ENCODE assay signal across 8 cellular contexts in genomic region chr1:53196485-53197271, GRCh38. TPM values are rescaled to one million over a fixed set of nuclear protein-coding genes. Genes with fewer than 3 reads are reported as not detected.
A peak's percentile ranks its signal among the peaks of the same experiment; 100 is the strongest.
DNase-seq lines count a peak whose midpoint lies in the region; ATAC-seq and TF ChIP-seq lines count a peak whose summit lies in the region.

Gene CPT2 (plus strand): TSS chr1:53196824. CDS start chr1:53196944, 120 bp downstream.

- TF ChIP-seq POLR2A in esophagus squamous epithelium (IDR thresholded peaks at IDR 0.05), result peak in 3 of 4 donors; percentile 45 to 99 (median 95)

- peak; percentile 97 for ATAC-seq in DND-41 (ENCODE audit: insufficient read depth, low read depth)

- H3K9ac ChIP-seq in DND-41 (ENCODE audit: low read depth, low read length) (peak within 1 kb of the TSS; percentile 92), GM23248 (peak within 1 kb of the TSS; percentile 98)

- peak; percentile 93 for DNase-seq in DND-41
- peak; percentile 98 for DNase-seq in GM23248
- peak; percentile 86 for DNase-seq in LHCN-M2 (ENCODE audit: low read depth)
- peak; percentile 94 for DNase-seq in RPMI7951 (ENCODE audit: low read depth)
- DNase-seq in activated T-helper 1 cell treated with Interleukin-2 at 50 U/mL for 16 hours (ENCODE audit: low read depth), result peak; percentile 88
- DNase-seq in esophagus squamous epithelium (lab: John Stamatoyannopoulos, UW), result peak; percentile 75
- DNase-seq in myocyte (ENCODE audit: low read depth), result peak; percentile 92
- DNase-seq in stimulated activated CD8-positive, alpha-beta memory T cell treated with anti-CD3 and anti-CD28 coated beads, Interleukin-7, amount 100 ng/mL, for 4 hours (ENCODE audit: low read depth in 2 of 2), result peak; percentile 75 to 91

- H3K27me3 ChIP-seq in DND-41 (ENCODE audit: insufficient read depth, low read length, poor library complexity) (no peaks in the 10 kb centered on the region), GM23248 (replicated peaks; ENCODE audit: insufficient read depth) (no peaks in the 10 kb centered on the region), esophagus squamous epithelium (no peaks in the 10 kb centered on the region)

- H3K79me2 ChIP-seq in DND-41 (ENCODE audit: insufficient read depth, low read length) (peaks cover 18% of the 10 kb centered on the region), GM23248 (ENCODE audit: insufficient read depth) (peaks cover 29% of the 10 kb centered on the region)

- H2AFZ ChIP-seq in DND-41 (ENCODE audit: low read depth, low read length), result peak within 1 kb of the TSS; percentile 86
- H2AFZ ChIP-seq in GM23248, result peak within 1 kb of the TSS; percentile 82

- intact Hi-C loops in esophagus squamous epithelium (cut with DNase I), result no loop called here

- H3K9me2 ChIP-seq in GM23248 (ENCODE audit: insufficient read depth), result no peaks in the 10 kb centered on the region

- in situ Hi-C loops in GM23248 (cut with MboI), result loop anchor here (10.0 to 25.0 kb wide), 2 partner anchors 292 to 484 kb away; no protein-coding TSS in a partner anchor

- peaks cover 17% of the 10 kb centered on the region for H3F3A ChIP-seq in GM23248 (ENCODE audit: insufficient read depth)

- no peak for TF ChIP-seq CTCF in DND-41 (IDR thresholded peaks at IDR 0.05; ENCODE audit: borderline replicate concordance, extremely low read depth, low read length, poor library complexity, severe bottlenecking)
- peak in 1 of 6 experiments; percentile 14 for TF ChIP-seq CTCF in esophagus squamous epithelium (IDR thresholded peaks at IDR 0.05)

- WGBS in GM23248 (ENCODE audit: low coverage in 1 of 2, low lambda C conversion rate in 2 of 2, missing lambda C conversion rate in 2 of 2), 2 experiments, result 0 to 1% methylated on average over 33 to 35 of the region's 57 CpGs
- WGBS in esophagus squamous epithelium, 2 donors, result 0 to 2% methylated on average over 5 to 8 of the region's 57 CpGs

- H3K4me3 ChIP-seq in DND-41 (ENCODE audit: low read depth in 1 of 2, low read length in 2 of 2), result peak within 1 kb of the TSS; percentile 25 to 60; a peak in 3 of 4 replicates
- H3K4me3 ChIP-seq in GM23248, result peak within 1 kb of the TSS; percentile 88
- H3K4me3 ChIP-seq in esophagus squamous epithelium, result peak within 1 kb of the TSS; percentile 68 to 95 (median 83)

- H3K27ac ChIP-seq in DND-41 (ENCODE audit: low read length), result peak within 1 kb of the TSS; percentile 67
- H3K27ac ChIP-seq in GM23248, result peak within 1 kb of the TSS; percentile 87
- H3K27ac ChIP-seq in esophagus squamous epithelium, result peak within 1 kb of the TSS; percentile 88 to 99 (median 97)

- peaks cover 9% of the 10 kb centered on the region; the same call in 1 of the 2 replicates for H3K36me3 ChIP-seq in DND-41 (ENCODE audit: insufficient read depth, low read length)
- H3K36me3 ChIP-seq in GM23248 (ENCODE audit: low read depth), result peaks cover 3% of the 10 kb centered on the region; the same call in 1 of the 2 replicates
- peaks cover 0 to 13% (median 0%) of the 10 kb centered on the region in 3 donors for H3K36me3 ChIP-seq in esophagus squamous epithelium

- H4K20me1 ChIP-seq in DND-41 (ENCODE audit: insufficient read depth, low read length) (no peaks in the 10 kb centered on the region), GM23248 (ENCODE audit: insufficient read depth) (no peaks in the 10 kb centered on the region)

- H3K4me2 ChIP-seq in DND-41 (ENCODE audit: insufficient read depth, low read length) (peak within 1 kb of the TSS; percentile 70), GM23248 (ENCODE audit: unreplicated experiment) (peak within 1 kb of the TSS; percentile 97)

- H3K4me1 ChIP-seq in DND-41 (ENCODE audit: insufficient read depth, low read length) (peaks cover 21% of the 10 kb centered on the region), GM23248 (ENCODE audit: insufficient read depth) (peaks cover 30% of the 10 kb centered on the region), esophagus squamous epithelium (peaks cover 23 to 68% (median 26%) of the 10 kb centered on the region in 3 donors)

- no peaks in the 10 kb centered on the region for H3K9me3 ChIP-seq in DND-41 (ENCODE audit: insufficient read depth, low read length, severe bottlenecking)
- H3K9me3 ChIP-seq in GM23248 (ENCODE audit: low read depth), result no peaks in the 10 kb centered on the region
- H3K9me3 ChIP-seq in esophagus squamous epithelium, result no peaks in the 10 kb centered on the region

RNA-seq across cellular contexts. Expression of gene CPT2, which starts in this region (rescaled TPM):
- total RNA-seq in GM23248 (2014; rRNA removed; shearing (Covaris generic)), result 16.2 and 24.5 TPM in 2 replicates
- polyA plus RNA-seq in GM23248 (2016; fragmentation: Nextera tagmentation; extraction: Ambion mirVana), result 15.2 and 15.8 TPM in 2 replicates
- total RNA-seq in LHCN-M2 (2014; rRNA removed), result 17.4 and 17.5 TPM in 2 replicates
- polyA plus RNA-seq in LHCN-M2 (2012), result 8.9 TPM
- 17.4 and 19.1 TPM in 2 replicates for total RNA-seq in RPMI7951 (2014; rRNA removed; shearing (Covaris generic))
- 10 to 100 TPM; 20.0 to 37.3 (median 27.1) TPM for total RNA-seq in esophagus squamous epithelium
- total RNA-seq in myocyte, result 16.7 and 18.3 TPM in 2 replicates
- 12.4 TPM for polyA plus RNA-seq in myocyte (2012)

Comparison
In these comparisons a context has a peak if more than half of its experiments do, and no peak if none do; other contexts are left out.
1. Peak in every context shown above with its lines: DNase-seq, ATAC-seq, H3K4me3 ChIP-seq and H3K27ac ChIP-seq.